13 cellular contexts compared by ENCODE assay signal in genomic region chr12:62714409-62715075, GRCh38.
DNase-seq lines count a peak whose midpoint lies in the region; ATAC-seq lines count a peak whose summit lies in the region.
"Had no signal": no experiment of that assay in that cellular context is flagged by ENCODE, and none has a peak within 500 bp of the region (broad histone marks: within the 10 kb centered on the region; RNA-seq: fewer than 3 reads in every experiment).

No MANE protein-coding gene starts in this region.

- no peak for ATAC-seq in HG02840 (IDR thresholded peaks at IDR 0.05; ENCODE audit: low FRiP score, unreplicated experiment)
- ATAC-seq: activated naive CD4-positive, alpha-beta T cell treated with anti-CD3 and anti-CD28 coated beads, Interleukin-2, amount 50 U/mL, for 72 hours had no signal

- H3K27me3 ChIP-seq in layer of hippocampus (ENCODE audit: control insufficient read depth, insufficient read depth, low read length) = no peaks in the 10 kb centered on the region
- H3K27me3 ChIP-seq: testis had no signal

- H3K27ac ChIP-seq in layer of hippocampus (ENCODE audit: low read depth, low read length) = peak overlapping the region; percentile 62
- peak overlapping the region; percentile 81 for H3K27ac ChIP-seq in substantia nigra (ENCODE audit: low read depth, low read length, poor library complexity, severe bottlenecking)

- DNase-seq in DMS53 (lab: John Stamatoyannopoulos, UW) (peak; percentile 13), DMS53 treated with DMSO at 0.1 percent for 48 hours (lab: John Stamatoyannopoulos, UW; ENCODE audit: unreplicated experiment) (no peak), brain pericyte (ENCODE audit: low read depth, low spot score) (peak; percentile 47), substantia nigra (lab: John Stamatoyannopoulos, UW) (peak in 8 of 49 donors; percentile 21 to 66 (median 48)), GF-D8 (lab: John Stamatoyannopoulos, UW) (no peak)
- DNase-seq in stimulated activated CD4-positive, alpha-beta T cell treated with anti-CD3 and anti-CD28 coated beads, Interleukin-2, amount 100 ng/mL, for 24 hours = no peak
- DNase-seq: 8988T, KBM-7, NCI-H2171 had no signal

Comparison
In these comparisons a context has a peak if more than half of its experiments do, and no peak if none do; other contexts are left out.
1. DNase-seq: peak in DMS53 (single experiment) and brain pericyte (single experiment); none in DMS53 treated with DMSO at 0.1 percent for 48 hours (single experiment), GF-D8 (single experiment) and stimulated activated CD4-positive, alpha-beta T cell treated with anti-CD3 and anti-CD28 coated beads, Interleukin-2, amount 100 ng/mL, for 24 hours (0 of 2).